ENCODE assay signal across 19 cellular contexts in the genomic region with DNA sequence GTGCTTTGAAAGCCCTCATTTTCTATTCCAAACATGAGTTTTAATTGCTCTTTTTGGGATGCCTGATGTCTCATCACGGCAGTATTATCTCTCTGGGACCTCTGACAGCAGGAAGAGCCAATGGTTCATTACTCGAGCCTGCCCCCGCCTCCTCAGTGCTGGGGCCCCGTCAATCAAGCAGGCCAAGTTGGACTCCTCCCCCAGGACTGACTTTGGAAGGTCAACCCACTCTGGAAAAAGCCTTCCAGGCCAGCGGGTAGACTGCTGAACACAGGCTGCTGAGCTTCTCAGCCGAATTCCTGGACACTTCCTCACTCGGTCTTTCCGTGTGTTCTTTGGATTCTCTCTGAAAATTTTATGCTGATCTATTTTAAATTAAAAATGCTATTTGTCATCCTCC. TPM values are rescaled to one million over a fixed set of nuclear protein-coding genes. Genes with fewer than 3 reads are reported as not detected.
DNase-seq lines count a peak whose midpoint lies in the region; ATAC-seq and TF ChIP-seq lines count a peak whose summit lies in the region.
"Had no signal": no experiment of that assay in that cellular context is flagged by ENCODE, and none has a peak within 500 bp of the region (broad histone marks: within the 10 kb centered on the region; RNA-seq: fewer than 3 reads in every experiment).

No MANE protein-coding gene starts in this region.

- intact Hi-C loops in left cardiac atrium (cut with DNase I) = loop anchor here in 1 of 2 donors (10.0 kb wide), 1 partner anchor 158 kb away; a partner anchor contains a TSS

- DNase-seq in left cardiac atrium = no peak
- DNase-seq in right atrium auricular region (ENCODE audit: low spot score) = no peak
- DNase-seq in RKO (ENCODE audit: low spot score) = peak; percentile 16
- peak; percentile 21 to 41 for DNase-seq in foreskin fibroblast
- DNase-seq in NCI-H446 treated with DMSO at 0.1 percent for 48 hours (lab: John Stamatoyannopoulos, UW) = no peak
- DNase-seq in omental fat pad (ENCODE audit: low spot score) = no peak
- DNase-seq in DMS153 treated with DMSO at 0.1 percent for 48 hours (lab: John Stamatoyannopoulos, UW; ENCODE audit: unreplicated experiment) = no peak
- DNase-seq: activated B cell treated with CpG ODN at 0.5 μM for 24 hours; activated effector memory CD4-positive, alpha-beta T cell treated with Interleukin-2 at 50 U/mL for 16 hours; COR-L47; dorsolateral prefrontal cortex; IMR-90; NCI-H1105; stimulated activated CD4-positive, alpha-beta T cell treated with anti-CD3 and anti-CD28 coated beads, Interleukin-4, amount 100 ng/mL, for 24 hours; tibial artery had no signal

- H3K4me3 ChIP-seq in right atrium auricular region (no peak overlapping the region), foreskin fibroblast (ENCODE audit: low read depth in 1 of 2, low read length in 2 of 2) (no peak overlapping the region)
- H3K4me3 ChIP-seq: dorsolateral prefrontal cortex, tibial artery had no signal

- H3K27me3 ChIP-seq in right atrium auricular region = no peaks in the 10 kb centered on the region

- ATAC-seq in left cardiac atrium (peak; percentile 60 to 74), GM18907 (IDR thresholded peaks at IDR 0.05; ENCODE audit: unreplicated experiment) (no peak), omental fat pad (ENCODE audit: low FRiP score) (no peak)

- H3K4me1 ChIP-seq in right atrium auricular region = no peaks in the 10 kb centered on the region
- H3K4me1 ChIP-seq: tibial artery had no signal

- no peaks in the 10 kb centered on the region for H3K9me3 ChIP-seq in right atrium auricular region
- H3K9me3 ChIP-seq: tibial artery had no signal

- no peak overlapping the region for H3K27ac ChIP-seq in right atrium auricular region
- H3K27ac ChIP-seq: dorsolateral prefrontal cortex, tibial artery had no signal

- H3K36me3 ChIP-seq in right atrium auricular region = no peaks in the 10 kb centered on the region
- H3K36me3 ChIP-seq: tibial artery had no signal

- no peak for TF ChIP-seq CTCF in right atrium auricular region (IDR thresholded peaks at IDR 0.05)
- TF ChIP-seq CTCF in foreskin fibroblast (IDR thresholded peaks at IDR 0.05; ENCODE audit: low read depth, low read length) = no peak
- no peak for TF ChIP-seq CTCF in omental fat pad (IDR thresholded peaks at IDR 0.05)

RNA-seq across cellular contexts. Expression of a gene that starts 9.5 kb away (rescaled TPM):
- total RNA-seq in left cardiac atrium = not detected
- total RNA-seq in right atrium auricular region = not detected
- not detected for total RNA-seq in omental fat pad
- total RNA-seq: activated B cell treated with CpG ODN at 0.5 μM for 24 hours, astrocyte, dorsolateral prefrontal cortex, H4, IMR-90, OCI-LY7 had no signal

Comparison
In these comparisons a context has a peak if more than half of its experiments do, and no peak if none do; other contexts are left out.
1. ATAC-seq: peak in left cardiac atrium (2 of 2); none in GM18907 (single experiment) and omental fat pad (single experiment).
2. DNase-seq: peak in RKO (single experiment) and foreskin fibroblast (2 of 2); none in left cardiac atrium (single experiment), right atrium auricular region (single experiment), NCI-H446 treated with DMSO at 0.1 percent for 48 hours (single experiment), omental fat pad (single experiment) and DMS153 treated with DMSO at 0.1 percent for 48 hours (single experiment).